ENCODE assay signal across 8 cellular contexts in genomic region chr5:150413176-150413901, GRCh38. TPM values are rescaled to one million over a fixed set of nuclear protein-coding genes. Genes with fewer than 3 reads are reported as not detected.
DNase-seq lines count a peak whose midpoint lies in the region; ATAC-seq and TF ChIP-seq lines count a peak whose summit lies in the region.

No MANE protein-coding gene starts in this region.

- no peaks in the 10 kb centered on the region for H3K9me2 ChIP-seq in PC-9 (ENCODE audit: insufficient read depth)

- no peak overlapping the region for H2BK120ac ChIP-seq in H9 (ENCODE audit: low read depth, low read length, poor library complexity, severe bottlenecking)

- H3K23me2 ChIP-seq in H9 (ENCODE audit: insufficient read length, low read depth, low read length, poor library complexity, severe bottlenecking), result no peaks in the 10 kb centered on the region

- peak overlapping the region; percentile 51 for H3K4me2 ChIP-seq in H9 (ENCODE audit: insufficient read depth, insufficient read length, low read length)
- no peak overlapping the region for H3K4me2 ChIP-seq in PC-9

- H3K9me3 ChIP-seq in H9 (ENCODE audit: control insufficient read depth, low read depth, low read length), result no peaks in the 10 kb centered on the region
- H3K9me3 ChIP-seq in colonic mucosa, result no peaks in the 10 kb centered on the region
- no peaks in the 10 kb centered on the region for H3K9me3 ChIP-seq in PC-9 (ENCODE audit: insufficient read depth, low read depth)

- H2BK5ac ChIP-seq in H9 (ENCODE audit: insufficient read length, low read length), result no peak overlapping the region

- H3K9ac ChIP-seq in H9 (ENCODE audit: extremely low read depth, insufficient read length, low read length) (no peak overlapping the region), colonic mucosa (ENCODE audit: low read depth in 2 of 2, low read length in 2 of 2) (peak overlapping the region; percentile 78 to 80)

- peak overlapping the region; percentile 83 for H3K18ac ChIP-seq in H9 (ENCODE audit: insufficient read length, low read depth, low read length)

- H3K4ac ChIP-seq in H9 (ENCODE audit: low read depth, low read length), result no peak overlapping the region

- H3K23ac ChIP-seq in H9 (ENCODE audit: insufficient read length, low read depth, low read length), result no peak overlapping the region

- H3K27me3 ChIP-seq in ACC112 (ENCODE audit: insufficient read depth, low read length), result no peaks in the 10 kb centered on the region
- H3K27me3 ChIP-seq in H9 (ENCODE audit: insufficient read depth, low read length), result no peaks in the 10 kb centered on the region
- no peaks in the 10 kb centered on the region for H3K27me3 ChIP-seq in colonic mucosa
- H3K27me3 ChIP-seq in PC-9 (ENCODE audit: insufficient read depth, low read depth), result no peaks in the 10 kb centered on the region

- no peaks in the 10 kb centered on the region; the same call in none of the 2 replicates for H3K27me3 Mint-ChIP-seq in H9 (ENCODE audit: low read depth)
- H3K27me3 Mint-ChIP-seq in natural killer cell treated with Interleukin-12 subunit alpha and Interleukin-12 subunit beta and Interleukin-15 and Interleukin-18, amount 100 ng/mL, for 72 hours, result no peaks in the 10 kb centered on the region

- no peak overlapping the region for H2BK20ac ChIP-seq in H9 (ENCODE audit: low read depth, low read length, poor library complexity, severe bottlenecking)

- H3K4me3 ChIP-seq in ACC112 (ENCODE audit: low read depth, low read length) (peak overlapping the region; percentile 63; the same call in 1 of the 2 replicates), colonic mucosa (peak overlapping the region; percentile 46), PC-9 (no peak overlapping the region)

- H3K4me3 Mint-ChIP-seq in H9, result peak overlapping the region; percentile 61 to 76; a peak in 2 of 5 replicates
- H3K4me3 Mint-ChIP-seq in natural killer cell treated with Interleukin-12 subunit alpha and Interleukin-12 subunit beta and Interleukin-15 and Interleukin-18, amount 100 ng/mL, for 72 hours, result peak overlapping the region; percentile 99

- TF ChIP-seq CTCF in H9 (conservative IDR thresholded peaks at IDR 0.05), result no peak
- no peak for TF ChIP-seq CTCF in colonic mucosa (IDR thresholded peaks at IDR 0.05)
- no peak for TF ChIP-seq CTCF in PC-9 (conservative IDR thresholded peaks at IDR 0.05)

- H3K79me1 ChIP-seq in H9 (ENCODE audit: insufficient read depth, low read depth, low read length, poor library complexity, severe bottlenecking), result no peaks in the 10 kb centered on the region

- H3T11ph ChIP-seq in H9 (ENCODE audit: low read length), result no peak overlapping the region

- H3K27ac ChIP-seq in ACC112 (ENCODE audit: low read depth, low read length) (peak overlapping the region; percentile 9; the same call in 1 of the 2 replicates), H9 (ENCODE audit: insufficient read length, low read depth, low read length) (no peak overlapping the region), colonic mucosa (peak overlapping the region; percentile 79), PC-9 (no peak overlapping the region)

- no peaks in the 10 kb centered on the region; a peak in 1 of 7 replicates for H3K36me3 Mint-ChIP-seq in H9 (ENCODE audit: insufficient read depth in 1 of 3, low read depth in 3 of 3)
- peaks cover 9% of the 10 kb centered on the region for H3K36me3 Mint-ChIP-seq in natural killer cell treated with Interleukin-12 subunit alpha and Interleukin-12 subunit beta and Interleukin-15 and Interleukin-18, amount 100 ng/mL, for 72 hours

- H2AK5ac ChIP-seq in H9 (ENCODE audit: insufficient read length, low read length), result no peak overlapping the region

- no peak overlapping the region for H4K5ac ChIP-seq in H9 (ENCODE audit: insufficient read length, low read depth, low read length)

- H3K36me3 ChIP-seq in ACC112 (ENCODE audit: insufficient read depth, low read length), result no peaks in the 10 kb centered on the region
- H3K36me3 ChIP-seq in colonic mucosa, result no peaks in the 10 kb centered on the region
- H3K36me3 ChIP-seq in PC-9 (ENCODE audit: low read depth), result no peaks in the 10 kb centered on the region

- H4K91ac ChIP-seq in H9 (ENCODE audit: insufficient read length, low read depth, low read length), result no peak overlapping the region

- no peaks in the 10 kb centered on the region for H3K79me2 ChIP-seq in ACC112 (ENCODE audit: control insufficient read depth, insufficient read depth, low read length, unreplicated experiment)
- H3K79me2 ChIP-seq in H9 (ENCODE audit: insufficient read depth, low read length), result no peaks in the 10 kb centered on the region
- no peaks in the 10 kb centered on the region for H3K79me2 ChIP-seq in PC-9 (ENCODE audit: low read depth)

- no peak for ATAC-seq in natural killer cell treated with Interleukin-12 subunit alpha and Interleukin-12 subunit beta and Interleukin-15 and Interleukin-18, amount 100 ng/mL, for 72 hours

- H2BK15ac ChIP-seq in H9 (ENCODE audit: low read depth, low read length), result no peak overlapping the region

- CTCF ChIA-PET in PC-9 (lab: Charles Lee), result no interaction called here

- peak overlapping the region in 2 of 3 experiments; percentile 23 to 49; a peak in 2 of 7 replicates for H3K27ac Mint-ChIP-seq in H9
- peak overlapping the region; percentile 95 to 99 for H3K27ac Mint-ChIP-seq in natural killer cell treated with Interleukin-12 subunit alpha and Interleukin-12 subunit beta and Interleukin-15 and Interleukin-18, amount 100 ng/mL, for 72 hours

- POLR2A ChIA-PET in PC-9 (lab: Charles Lee; ENCODE audit: unreplicated experiment), result no interaction called here

- H3K56ac ChIP-seq in H9 (ENCODE audit: insufficient read length, low read depth, low read length), result no peak overlapping the region

- H2AFZ ChIP-seq in ACC112 (ENCODE audit: low read length, unreplicated experiment), result peak overlapping the region; percentile 54
- H2AFZ ChIP-seq in H9 (ENCODE audit: low read length), result peak overlapping the region; percentile 67
- H2AFZ ChIP-seq in PC-9, result no peak overlapping the region

- H3K9me3 Mint-ChIP-seq in H9, result no peaks in the 10 kb centered on the region; a peak in 1 of 5 replicates
- no peaks in the 10 kb centered on the region for H3K9me3 Mint-ChIP-seq in natural killer cell treated with Interleukin-12 subunit alpha and Interleukin-12 subunit beta and Interleukin-15 and Interleukin-18, amount 100 ng/mL, for 72 hours

- BruUV-seq in PC-9 (replicated peaks; lab: Mats Ljungman, UMichigan), result no TSS peak

- no peak for DNase-seq in H9
- no peak for DNase-seq in colonic mucosa
- no peak for DNase-seq in natural killer cell treated with Interleukin-12 subunit alpha and Interleukin-12 subunit beta and Interleukin-15 and Interleukin-18, amount 100 ng/mL, for 72 hours (ENCODE audit: low spot score)
- no peak for DNase-seq in PC-9
- no peak for DNase-seq in NCI-H748 treated with DMSO at 0.1 percent for 48 hours (lab: John Stamatoyannopoulos, UW)
- DNase-seq in NCI-H446 treated with DMSO at 0.1 percent for 48 hours (lab: John Stamatoyannopoulos, UW), result no peak
- no peak for DNase-seq in SKM-1 treated with dmso at 0.1 percent for 144 hours (lab: John Stamatoyannopoulos, UW; ENCODE audit: unreplicated experiment)

- no peaks in the 10 kb centered on the region for H4K20me1 ChIP-seq in H9 (ENCODE audit: control insufficient read depth, insufficient read depth, insufficient read length)
- no peaks in the 10 kb centered on the region for H4K20me1 ChIP-seq in PC-9 (ENCODE audit: insufficient read depth)

- H4K8ac ChIP-seq in H9 (replicated peaks; ENCODE audit: insufficient read length, low read depth, low read length), result no peak overlapping the region

- peaks cover 4% of the 10 kb centered on the region for H3K4me1 ChIP-seq in ACC112 (ENCODE audit: control insufficient read depth, insufficient read depth, low read length, unreplicated experiment)
- H3K4me1 ChIP-seq in H9 (ENCODE audit: insufficient read depth, low read length), result peaks cover 4% of the 10 kb centered on the region; the same call in 1 of the 2 replicates
- H3K4me1 ChIP-seq in colonic mucosa, result no peaks in the 10 kb centered on the region
- peaks cover 6% of the 10 kb centered on the region for H3K4me1 ChIP-seq in PC-9 (replicated peaks; ENCODE audit: insufficient read depth)

- peaks cover 12% of the 10 kb centered on the region; the same call in 1 of the 2 replicates for H3F3A ChIP-seq in PC-9 (ENCODE audit: insufficient read depth, low read depth)

- intact Hi-C loops in colonic mucosa (cut with DNase I) (no loop called here), PC-9 (cut with micrococcal nuclease; ENCODE audit: unreplicated experiment) (no loop called here)

- no peak overlapping the region for H2BK12ac ChIP-seq in H9 (ENCODE audit: insufficient read length, low read depth, low read length)

- no peak overlapping the region for H3K14ac ChIP-seq in H9 (ENCODE audit: insufficient read depth, low read length)

- no CpG with 5 or more reads among the region's 12 CpGs for WGBS in H9 (ENCODE audit: extremely low coverage, insufficient read length, low lambda C conversion rate)

- H3K4me1 Mint-ChIP-seq in H9, result peaks cover 30 to 38% of the 10 kb centered on the region in 2 experiments
- peaks cover 39 to 47% of the 10 kb centered on the region in 2 donors for H3K4me1 Mint-ChIP-seq in natural killer cell treated with Interleukin-12 subunit alpha and Interleukin-12 subunit beta and Interleukin-15 and Interleukin-18, amount 100 ng/mL, for 72 hours (ENCODE audit: low read depth in 2 of 2)

RNA-seq across cellular contexts. Expression of gene CD74, which starts 0.6 kb away (rescaled TPM):
- total RNA-seq in H9 (2021) (19.5 and 19.9 TPM in 2 replicates), colonic mucosa (100 to 1,000 TPM; 200 to 485 TPM), PC-9 (2021) (41.1 and 52.0 TPM in 2 replicates)
- 100 to 1,000 TPM; 767 to 771 TPM for total RNA-seq in natural killer cell treated with Interleukin-12 subunit alpha and Interleukin-12 subunit beta and Interleukin-15 and Interleukin-18, amount 100 ng/mL, for 72 hours

RNA-seq across cellular contexts. Expression of gene RPS14, which starts 36.2 kb away (rescaled TPM):
- total RNA-seq in H9 (2021), result 2,533 and 2,603 TPM in 2 replicates
- total RNA-seq in colonic mucosa, result 1,000 to 10,000 TPM; 1,643 to 1,700 TPM
- 1,000 to 10,000 TPM; 1,429 to 1,580 TPM for total RNA-seq in natural killer cell treated with Interleukin-12 subunit alpha and Interleukin-12 subunit beta and Interleukin-15 and Interleukin-18, amount 100 ng/mL, for 72 hours
- total RNA-seq in PC-9 (2021), result 2,907 and 3,838 TPM in 2 replicates

RNA-seq across cellular contexts. Expression of gene TCOF1, which starts 55.8 kb away (rescaled TPM):
- 128 and 133 TPM in 2 replicates for total RNA-seq in H9 (2021)
- total RNA-seq in colonic mucosa, result 10 to 100 TPM; 17.3 to 68.5 TPM
- total RNA-seq in natural killer cell treated with Interleukin-12 subunit alpha and Interleukin-12 subunit beta and Interleukin-15 and Interleukin-18, amount 100 ng/mL, for 72 hours, result 100 to 1,000 TPM in 1 of 2 donors, 10 to 100 TPM in 1; 70.0 to 140 TPM
- 68.4 and 75.3 TPM in 2 replicates for total RNA-seq in PC-9 (2021)

Comparison
In these comparisons a context has a peak if more than half of its experiments do, and no peak if none do; other contexts are left out.
1. H3K27ac ChIP-seq: peak in ACC112 (single experiment) and colonic mucosa (single experiment); none in H9 (single experiment) and PC-9 (single experiment).